9 cellular contexts compared by ENCODE assay signal in genomic region chr11:394034-394857, GRCh38. TPM values are rescaled to one million over a fixed set of nuclear protein-coding genes. Genes with fewer than 3 reads are reported as not detected.
A peak's percentile ranks its signal among the peaks of the same experiment; 100 is the strongest.
DNase-seq lines count a peak whose midpoint lies in the region; ATAC-seq, FAIRE-seq and TF ChIP-seq lines count a peak whose summit lies in the region.
"Had no signal": no experiment of that assay in that cellular context is flagged by ENCODE, and none has a peak within 500 bp of the region (broad histone marks: within the 10 kb centered on the region; RNA-seq: fewer than 3 reads in every experiment).

PKP3 (plus strand) TSS chr11:394209; CDS start chr11:394293, 84 bp downstream.

- CTCF ChIA-PET in endothelial cell of umbilical vein (lab: Charles Lee) = no interaction called here

- TF ChIP-seq POLR2A in endothelial cell of umbilical vein (IDR thresholded peaks at IDR 0.05; ENCODE audit: low read depth, low read length) = no peak

- H3K27me3 Mint-ChIP-seq in natural killer cell treated with Interleukin-12 subunit alpha and Interleukin-12 subunit beta and Interleukin-15 and Interleukin-18, amount 100 ng/mL, for 72 hours = no peaks in the 10 kb centered on the region
- peaks cover 6 to 24% (median 15%) of the 10 kb centered on the region in 3 donors for H3K27me3 Mint-ChIP-seq in CD14-positive monocyte (ENCODE audit: low read depth in 3 of 3)
- H3K27me3 Mint-ChIP-seq: effector memory CD8-positive, alpha-beta T cell had no signal

- H3K4me2 ChIP-seq in endothelial cell of umbilical vein (ENCODE audit: insufficient read depth, low read length) = no peak within 1 kb of the TSS

- peak; percentile 43 for DNase-seq in COR-L47 (lab: John Stamatoyannopoulos, UW)
- peak; percentile 77 for DNase-seq in NCI-H2029 (lab: John Stamatoyannopoulos, UW)
- DNase-seq in endothelial cell of umbilical vein (ENCODE audit: low read depth, low spot score) = no peak
- DNase-seq in natural killer cell treated with Interleukin-12 subunit alpha and Interleukin-12 subunit beta and Interleukin-15 and Interleukin-18, amount 100 ng/mL, for 72 hours (ENCODE audit: low spot score) = no peak
- DNase-seq in CD14-positive monocyte (ENCODE audit: low spot score) = no peak
- no peak for DNase-seq in activated CD8-positive, alpha-beta memory T cell treated with anti-CD3 and anti-CD28 coated beads, Interleukin-2, amount 50 U/mL, for 4 hours
- DNase-seq: effector memory CD8-positive, alpha-beta T cell had no signal

- H3K36me3 ChIP-seq in endothelial cell of umbilical vein (ENCODE audit: control insufficient read depth in 2 of 2, extremely low read depth in 1 of 2, insufficient read depth in 2 of 2, low read length in 2 of 2) = no peaks in the 10 kb centered on the region

- peaks cover 2% of the 10 kb centered on the region for H3K4me1 ChIP-seq in endothelial cell of umbilical vein (ENCODE audit: control insufficient read depth, extremely low read depth, insufficient read depth, low read length)

- no peaks in the 10 kb centered on the region for H3K79me2 ChIP-seq in endothelial cell of umbilical vein (ENCODE audit: control insufficient read depth, insufficient read depth, low read length)

- H3K9me1 ChIP-seq in endothelial cell of umbilical vein (replicated peaks; ENCODE audit: control insufficient read depth, extremely low read depth, insufficient read depth, low read length) = no peaks in the 10 kb centered on the region

- no peaks in the 10 kb centered on the region for H3K27me3 ChIP-seq in endothelial cell of umbilical vein (ENCODE audit: control insufficient read depth in 2 of 2, insufficient read depth in 2 of 2, low read length in 2 of 2)

- BruUV-seq in endothelial cell of umbilical vein (replicated peaks; lab: Mats Ljungman, UMichigan) = no TSS peak

- dilution Hi-C loops in endothelial cell of umbilical vein (cut with MboI; ENCODE audit: extremely low pct_ligation_motif_present, low sequenced_read_pairs) = no loop called here

- peak within 1 kb of the TSS; percentile 50 for H2AFZ ChIP-seq in endothelial cell of umbilical vein (ENCODE audit: low read depth, low read length)

- H3K4me3 Mint-ChIP-seq in natural killer cell treated with Interleukin-12 subunit alpha and Interleukin-12 subunit beta and Interleukin-15 and Interleukin-18, amount 100 ng/mL, for 72 hours = no peak within 1 kb of the TSS
- no peak within 1 kb of the TSS for H3K4me3 Mint-ChIP-seq in CD14-positive monocyte
- H3K4me3 Mint-ChIP-seq: effector memory CD8-positive, alpha-beta T cell had no signal

- H3K4me3 ChIP-seq in endothelial cell of umbilical vein (replicated peaks in 1 of 3; ENCODE audit: insufficient read depth in 1 of 3, low read depth in 1 of 3, low read length in 3 of 3) = no peak within 1 kb of the TSS

- ATAC-seq in natural killer cell treated with Interleukin-12 subunit alpha and Interleukin-12 subunit beta and Interleukin-15 and Interleukin-18, amount 100 ng/mL, for 72 hours = peak; percentile 25 to 56
- ATAC-seq in HG03039 (IDR thresholded peaks at IDR 0.05; ENCODE audit: unreplicated experiment) (no peak), HG03342 (IDR thresholded peaks at IDR 0.05; ENCODE audit: unreplicated experiment) (no peak)
- ATAC-seq: effector memory CD8-positive, alpha-beta T cell had no signal

- H3K4me1 Mint-ChIP-seq in natural killer cell treated with Interleukin-12 subunit alpha and Interleukin-12 subunit beta and Interleukin-15 and Interleukin-18, amount 100 ng/mL, for 72 hours (ENCODE audit: low read depth in 2 of 2) = peaks cover 0 to 6% of the 10 kb centered on the region in 2 donors
- H3K4me1 Mint-ChIP-seq in CD14-positive monocyte = peaks cover 4% of the 10 kb centered on the region

- no peak for FAIRE-seq in endothelial cell of umbilical vein (lab: Jason Lieb, UNC)

- H3K9ac ChIP-seq in endothelial cell of umbilical vein (replicated peaks; ENCODE audit: extremely low read depth, insufficient read depth, low read length) = no peak within 1 kb of the TSS

- H4K20me1 ChIP-seq in endothelial cell of umbilical vein (replicated peaks; ENCODE audit: control insufficient read depth, extremely low read depth, insufficient read depth, low read length) = no peaks in the 10 kb centered on the region

- intact Hi-C loops in endothelial cell of umbilical vein (cut with micrococcal nuclease) (no loop called here), CD14-positive monocyte (cut with micrococcal nuclease) (no loop called here)

- no peak within 1 kb of the TSS for H3K27ac ChIP-seq in endothelial cell of umbilical vein (ENCODE audit: insufficient read depth, low read depth, low read length)

- H3K9me3 ChIP-seq in endothelial cell of umbilical vein (replicated peaks; ENCODE audit: control insufficient read depth, insufficient read depth, low read length) = no peaks in the 10 kb centered on the region

- no peaks in the 10 kb centered on the region for H3K36me3 Mint-ChIP-seq in natural killer cell treated with Interleukin-12 subunit alpha and Interleukin-12 subunit beta and Interleukin-15 and Interleukin-18, amount 100 ng/mL, for 72 hours
- H3K36me3 Mint-ChIP-seq in CD14-positive monocyte = no peaks in the 10 kb centered on the region

- H3K27ac Mint-ChIP-seq in natural killer cell treated with Interleukin-12 subunit alpha and Interleukin-12 subunit beta and Interleukin-15 and Interleukin-18, amount 100 ng/mL, for 72 hours = no peak within 1 kb of the TSS
- H3K27ac Mint-ChIP-seq in CD14-positive monocyte = no peak within 1 kb of the TSS

- H3K9me3 Mint-ChIP-seq in natural killer cell treated with Interleukin-12 subunit alpha and Interleukin-12 subunit beta and Interleukin-15 and Interleukin-18, amount 100 ng/mL, for 72 hours = no peaks in the 10 kb centered on the region
- H3K9me3 Mint-ChIP-seq in CD14-positive monocyte = peaks cover 0 to 4% (median 0%) of the 10 kb centered on the region in 7 donors
- H3K9me3 Mint-ChIP-seq: effector memory CD8-positive, alpha-beta T cell had no signal

- POLR2A ChIA-PET in endothelial cell of umbilical vein (lab: Charles Lee) = no interaction called here

- TF ChIP-seq CTCF in endothelial cell of umbilical vein (IDR thresholded peaks at IDR 0.05; ENCODE audit: extremely low read depth in 1 of 2, insufficient read depth in 1 of 2, low read depth in 1 of 2, low read length in 2 of 2) (no peak), CD14-positive monocyte (IDR thresholded peaks at IDR 0.05) (no peak)

TF ChIP-seq in endothelial cell of umbilical vein, 7 proteins besides CTCF, POLR2A, EP300 and RAD21:
- TF ChIP-seq EZH2 (IDR thresholded peaks at IDR 0.05; ENCODE audit: borderline replicate concordance, low read depth, low read length, severe bottlenecking) = no peak
- peak; percentile 23 for TF ChIP-seq FOS (IDR thresholded peaks at IDR 0.05; ENCODE audit: borderline replicate concordance, insufficient read depth, low read length)
TF ChIP-seq in endothelial cell of umbilical vein: peak in this region for 1.

RNA-seq across cellular contexts. Expression of gene PKP3, which starts in this region (rescaled TPM):
- 0.27 and 0.30 TPM in 2 replicates for total RNA-seq in endothelial cell of umbilical vein
- 0.33 and 0.59 TPM in 2 replicates for polyA plus RNA-seq in endothelial cell of umbilical vein
- 0.18 and 0.37 TPM in 2 replicates for polyA plus RNA-seq in endothelial cell of umbilical vein (2011; cell fraction: cytosol; rRNA removed)
- polyA plus RNA-seq in endothelial cell of umbilical vein (2011; cell fraction: nucleus; rRNA removed) = 0.18 and 0.30 TPM in 2 replicates
- 0.37 and 0.59 TPM in 2 replicates for polyA plus RNA-seq in endothelial cell of umbilical vein (2012)
- 0.49 and 1.2 TPM in 2 replicates for polyA minus RNA-seq in endothelial cell of umbilical vein
- 47.4 TPM for polyA minus RNA-seq in endothelial cell of umbilical vein (2011; cell fraction: cytosol; rRNA and poly(A)+ RNA removed)
- polyA minus RNA-seq in endothelial cell of umbilical vein (2011; cell fraction: nucleus; rRNA and poly(A)+ RNA removed) = 0.38 and 1.7 TPM in 2 replicates
- total RNA-seq in natural killer cell treated with Interleukin-12 subunit alpha and Interleukin-12 subunit beta and Interleukin-15 and Interleukin-18, amount 100 ng/mL, for 72 hours = not detected
- not detected for polyA plus RNA-seq in CD14-positive monocyte

Comparison
In these comparisons a context has a peak if more than half of its experiments do, and no peak if none do; other contexts are left out.
1. Peak in ATAC-seq in natural killer cell treated with Interleukin-12 subunit alpha and Interleukin-12 subunit beta and Interleukin-15 and Interleukin-18, amount 100 ng/mL, for 72 hours; RNA of the gene not detected or under 1 TPM.
2. DNase-seq: peak in COR-L47 (single experiment) and NCI-H2029 (single experiment); none in endothelial cell of umbilical vein (single experiment), natural killer cell treated with Interleukin-12 subunit alpha and Interleukin-12 subunit beta and Interleukin-15 and Interleukin-18, amount 100 ng/mL, for 72 hours (single experiment), CD14-positive monocyte (single experiment) and activated CD8-positive, alpha-beta memory T cell treated with anti-CD3 and anti-CD28 coated beads, Interleukin-2, amount 50 U/mL, for 4 hours (single experiment).